In the genomic region with DNA sequence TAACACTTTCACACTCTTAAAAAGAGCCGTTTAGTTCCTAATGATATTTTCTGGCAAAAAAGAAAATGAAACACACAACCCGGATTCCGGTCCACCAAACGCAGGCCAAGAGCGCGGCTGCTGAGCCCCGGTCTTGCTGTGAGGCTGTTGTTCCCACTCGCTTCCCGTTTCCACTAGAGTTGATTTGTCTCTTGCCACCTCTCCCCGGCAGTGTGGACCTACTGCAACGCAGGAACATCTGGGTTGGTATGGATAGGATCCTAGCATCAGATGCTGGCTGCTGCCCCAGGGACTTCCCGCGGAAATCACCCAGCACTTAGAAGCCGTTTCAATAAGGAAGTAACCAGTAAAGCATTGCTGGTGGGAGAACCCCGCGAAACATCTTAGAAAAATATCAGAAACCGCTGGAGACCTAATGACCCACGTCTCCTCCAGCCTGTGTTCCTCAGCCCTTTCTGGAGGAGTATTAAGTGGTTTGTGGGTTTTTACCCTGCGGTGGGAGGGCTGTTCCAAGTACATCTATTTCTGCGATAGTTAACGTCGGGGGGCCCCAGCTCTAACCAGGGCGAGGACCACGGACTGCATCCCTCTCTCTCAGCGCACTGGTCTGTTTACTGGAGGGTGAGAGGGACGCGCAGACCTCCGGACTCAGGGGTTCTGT, we compare ENCODE assay signal across 9 cellular contexts. TPM values are rescaled to one million over a fixed set of nuclear protein-coding genes. Genes with fewer than 3 reads are reported as not detected.
DNase-seq lines count a peak whose midpoint lies in the region; ATAC-seq and TF ChIP-seq lines count a peak whose summit lies in the region.
"Had no signal": no experiment of that assay in that cellular context is flagged by ENCODE, and none has a peak within 500 bp of the region (broad histone marks: within the 10 kb centered on the region; RNA-seq: fewer than 3 reads in every experiment).

No MANE protein-coding gene starts in this region.

- peak overlapping the region; percentile 70 for H3K4me3 ChIP-seq in HUES64 (ENCODE audit: low read length)
- peak overlapping the region; percentile 52 to 87 (median 74) for H3K4me3 ChIP-seq in dorsolateral prefrontal cortex

- H3K4me1 Mint-ChIP-seq in mesothelial cell of epicardium: peaks cover 4% of the 10 kb centered on the region

- H3K4me3 Mint-ChIP-seq in mesothelial cell of epicardium: peak overlapping the region; percentile 50

- H3K9me3 ChIP-seq in HUES64 (ENCODE audit: insufficient read depth, low read depth, low read length): no peaks in the 10 kb centered on the region
- H3K9me3 ChIP-seq: body of pancreas had no signal

- no peaks in the 10 kb centered on the region for H3K36me3 Mint-ChIP-seq in mesothelial cell of epicardium

- H3K9me3 Mint-ChIP-seq in mesothelial cell of epicardium: no peaks in the 10 kb centered on the region

- DNase-seq in Caki2 (ENCODE audit: low read depth) (peak; percentile 55), dorsolateral prefrontal cortex (peak in 8 of 10 donors; percentile 30 to 64 (median 58)), mesothelial cell of epicardium (ENCODE audit: low spot score in 2 of 2, unreplicated experiment in 2 of 2) (no peak), NCI-H146 (lab: John Stamatoyannopoulos, UW) (no peak)
- DNase-seq in activated CD4-positive, alpha-beta T cell treated with anti-CD3 and anti-CD28 coated beads for 24 hours (ENCODE audit: low read depth in 2 of 2): peak; percentile 45 to 48
- peak; percentile 50 to 63 for DNase-seq in stimulated activated CD8-positive, alpha-beta memory T cell treated with anti-CD3 and anti-CD28 coated beads, Interleukin-2, amount 100 ng/mL, for 48 hours (ENCODE audit: low read depth in 2 of 2)

- ATAC-seq in GM21390 (IDR thresholded peaks at IDR 0.05; ENCODE audit: unreplicated experiment): peak; percentile 56

- H3K9ac ChIP-seq in HUES64 (ENCODE audit: low read depth, low read length): peak overlapping the region; percentile 55; the same call in 1 of the 2 replicates

- WGBS in HUES64: 29% methylated on average over 28 of the region's 28 CpGs

- no peaks in the 10 kb centered on the region for H3K36me3 ChIP-seq in HUES64 (ENCODE audit: insufficient read depth, low read length)

- no peak overlapping the region for H3K27ac Mint-ChIP-seq in mesothelial cell of epicardium

- peaks cover 77% of the 10 kb centered on the region for H3K27me3 ChIP-seq in HUES64 (ENCODE audit: insufficient read depth, low read length)
- peaks cover 0 to 24% (median 5%) of the 10 kb centered on the region in 45 donors for H3K27me3 ChIP-seq in dorsolateral prefrontal cortex
- H3K27me3 ChIP-seq: body of pancreas had no signal

- TF ChIP-seq CTCF in dorsolateral prefrontal cortex (IDR thresholded peaks at IDR 0.05 in 54 of 56, conservative IDR thresholded peaks at IDR 0.05 in 2 of 56; ENCODE audit: low read depth in 1 of 56, partially characterized antibody in 56 of 56): peak in 3 of 56 donors; percentile 4 to 36 (median 12)
- TF ChIP-seq CTCF in mesothelial cell of epicardium (IDR thresholded peaks at IDR 0.05; ENCODE audit: unreplicated experiment): no peak

- in situ Hi-C loops in Caki2 (cut with HindIII; ENCODE audit: low pct_unique_long_range_greater_than_20kb, low sequenced_read_pairs): no loop called here

- H3K4me1 ChIP-seq in HUES64 (ENCODE audit: insufficient read depth, low read length): no peaks in the 10 kb centered on the region; the same call in 1 of the 2 replicates

- intact Hi-C loops in dorsolateral prefrontal cortex (cut with DNase I): loop anchor here in 1 of 2 donors (5.0 kb wide), 1 partner anchor 39 kb away; no protein-coding TSS in a partner anchor

- H3K27me3 Mint-ChIP-seq in mesothelial cell of epicardium (ENCODE audit: low read depth): peaks cover 93% of the 10 kb centered on the region

- H3K27ac ChIP-seq in HUES64 (ENCODE audit: low read depth, low read length) (no peak overlapping the region), dorsolateral prefrontal cortex (peak overlapping the region; percentile 33 to 98 (median 93))

RNA-seq across cellular contexts. Expression of a gene that starts 0.9 kb away (rescaled TPM):
- total RNA-seq in Caki2 (2014; rRNA removed; shearing (Covaris generic); ENCODE audit: low replicate concordance): 11.6 and 15.1 TPM in 2 replicates
- 2.2 TPM for polyA plus RNA-seq in HUES64 (2013, experiment 1 of 2)
- polyA plus RNA-seq in HUES64 (2013, experiment 2 of 2): 2.4 TPM
- total RNA-seq in dorsolateral prefrontal cortex (100 to 1,000 TPM in 48 of 120 experiments, 10 to 100 TPM in 72; 24.3 to 264 (median 89.2) TPM), mesothelial cell of epicardium (2.2 to 3.3 TPM (median 2.4 TPM) in 3 replicates)

Comparison
In these comparisons a context has a peak if more than half of its experiments do, and no peak if none do; other contexts are left out.
1. DNase-seq: peak in Caki2 (single experiment), activated CD4-positive, alpha-beta T cell treated with anti-CD3 and anti-CD28 coated beads for 24 hours (2 of 2), dorsolateral prefrontal cortex (8 of 10) and stimulated activated CD8-positive, alpha-beta memory T cell treated with anti-CD3 and anti-CD28 coated beads, Interleukin-2, amount 100 ng/mL, for 48 hours (2 of 2); none in mesothelial cell of epicardium (0 of 2) and NCI-H146 (single experiment).